1 cellular context compared by ENCODE assay signal in the genomic region with DNA sequence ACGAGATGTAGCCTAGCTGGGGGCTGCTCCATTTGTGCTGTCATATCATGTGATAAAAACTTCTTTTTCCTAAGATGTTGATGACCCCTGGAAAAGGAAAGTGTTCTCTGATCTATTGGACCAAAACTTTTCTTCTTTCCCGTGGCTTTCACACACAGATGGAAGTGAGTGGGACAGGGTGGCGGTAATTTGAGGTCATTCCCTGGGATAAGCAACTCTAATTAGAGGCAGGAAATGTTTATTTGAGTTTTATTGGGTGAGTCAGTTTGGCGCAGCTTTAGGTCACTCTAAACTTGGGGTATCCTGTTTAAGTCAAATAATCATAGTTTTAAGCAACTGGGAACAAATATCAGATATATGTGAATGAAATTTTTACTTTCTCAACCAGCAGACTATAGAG.
TF ChIP-seq lines count a peak whose summit lies in the region.

No MANE protein-coding gene starts in this region.

TF ChIP-seq in HEK293, 187 proteins besides CTCF, POLR2A, EP300 and RAD21 (continued from another document):
- TF ChIP-seq, protein P1, sequence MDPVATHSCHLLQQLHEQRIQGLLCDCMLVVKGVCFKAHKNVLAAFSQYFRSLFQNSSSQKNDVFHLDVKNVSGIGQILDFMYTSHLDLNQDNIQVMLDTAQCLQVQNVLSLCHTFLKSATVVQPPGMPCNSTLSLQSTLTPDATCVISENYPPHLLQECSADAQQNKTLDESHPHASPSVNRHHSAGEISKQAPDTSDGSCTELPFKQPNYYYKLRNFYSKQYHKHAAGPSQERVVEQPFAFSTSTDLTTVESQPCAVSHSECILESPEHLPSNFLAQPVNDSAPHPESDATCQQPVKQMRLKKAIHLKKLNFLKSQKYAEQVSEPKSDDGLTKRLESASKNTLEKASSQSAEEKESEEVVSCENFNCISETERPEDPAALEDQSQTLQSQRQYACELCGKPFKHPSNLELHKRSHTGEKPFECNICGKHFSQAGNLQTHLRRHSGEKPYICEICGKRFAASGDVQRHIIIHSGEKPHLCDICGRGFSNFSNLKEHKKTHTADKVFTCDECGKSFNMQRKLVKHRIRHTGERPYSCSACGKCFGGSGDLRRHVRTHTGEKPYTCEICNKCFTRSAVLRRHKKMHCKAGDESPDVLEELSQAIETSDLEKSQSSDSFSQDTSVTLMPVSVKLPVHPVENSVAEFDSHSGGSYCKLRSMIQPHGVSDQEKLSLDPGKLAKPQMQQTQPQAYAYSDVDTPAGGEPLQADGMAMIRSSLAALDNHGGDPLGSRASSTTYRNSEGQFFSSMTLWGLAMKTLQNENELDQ (tag by site-specific recombination; IDR thresholded peaks at IDR 0.05; ENCODE audit: low read depth), result no peak
- TF ChIP-seq, protein P2, sequence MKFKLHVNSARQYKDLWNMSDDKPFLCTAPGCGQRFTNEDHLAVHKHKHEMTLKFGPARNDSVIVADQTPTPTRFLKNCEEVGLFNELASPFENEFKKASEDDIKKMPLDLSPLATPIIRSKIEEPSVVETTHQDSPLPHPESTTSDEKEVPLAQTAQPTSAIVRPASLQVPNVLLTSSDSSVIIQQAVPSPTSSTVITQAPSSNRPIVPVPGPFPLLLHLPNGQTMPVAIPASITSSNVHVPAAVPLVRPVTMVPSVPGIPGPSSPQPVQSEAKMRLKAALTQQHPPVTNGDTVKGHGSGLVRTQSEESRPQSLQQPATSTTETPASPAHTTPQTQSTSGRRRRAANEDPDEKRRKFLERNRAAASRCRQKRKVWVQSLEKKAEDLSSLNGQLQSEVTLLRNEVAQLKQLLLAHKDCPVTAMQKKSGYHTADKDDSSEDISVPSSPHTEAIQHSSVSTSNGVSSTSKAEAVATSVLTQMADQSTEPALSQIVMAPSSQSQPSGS (tag by site-specific recombination; IDR thresholded peaks at IDR 0.05; ENCODE audit: low read depth), result no peak
